ENCODE assay signal across 20 cellular contexts in the genomic region with DNA sequence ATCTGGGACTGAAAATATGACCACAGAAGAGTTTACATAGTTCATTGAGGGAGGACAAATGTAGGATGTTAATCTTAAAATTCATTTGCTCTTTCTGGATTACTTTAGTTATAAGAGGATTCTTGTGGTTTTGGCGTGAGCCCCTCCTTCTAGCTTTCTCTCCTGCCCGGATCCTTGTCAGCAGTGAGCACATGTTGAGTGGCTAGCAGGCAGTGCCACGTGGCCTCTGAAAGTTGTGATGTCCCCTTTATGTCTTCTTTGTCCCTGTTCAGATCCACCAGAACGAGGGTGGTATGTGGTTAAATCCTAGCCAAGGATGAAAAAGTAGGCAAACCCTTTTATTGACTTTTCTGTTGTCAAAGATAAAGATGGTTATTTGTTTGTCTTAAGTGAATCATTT.
"Had no signal": no experiment of that assay in that cellular context is flagged by ENCODE, and none has a peak within 500 bp of the region (broad histone marks: within the 10 kb centered on the region; RNA-seq: fewer than 3 reads in every experiment).

No MANE protein-coding gene starts in this region.

- H3K4me3 ChIP-seq: colonic mucosa, esophagus muscularis mucosa, hepatocyte, tibial nerve had no signal

- H3K36me3 ChIP-seq: colonic mucosa, esophagus muscularis mucosa, tibial nerve had no signal

- H3K27me3 ChIP-seq: colonic mucosa, esophagus muscularis mucosa, hepatocyte, tibial nerve had no signal

- H3K27ac ChIP-seq: colonic mucosa, esophagus muscularis mucosa, hepatocyte, tibial nerve, VCaP had no signal

- DNase-seq: activated CD4-positive, alpha-beta memory T cell treated with anti-CD3 and anti-CD28 coated beads, Interleukin-2, amount 10 ng/mL, durations not matched to agents 7 days and 5 days; activated CD4-positive, alpha-beta T cell treated with anti-CD3 and anti-CD28 coated beads, Interleukin-2, amount 10 ng/mL, durations not matched to agents 24 days and 14 days; activated effector memory CD4-positive, alpha-beta T cell treated with Interleukin-2 at 50 U/mL for 16 hours; activated naive CD4-positive, alpha-beta T cell treated with anti-CD3 and anti-CD28 coated beads for 36 hours; activated naive CD8-positive, alpha-beta T cell treated with anti-CD3 and anti-CD28 coated beads, Interleukin-2, amount 10 ng/mL, durations not matched to agents 7 days and 5 days; activated T-cell treated with anti-CD3 and anti-CD28 coated beads, Interleukin-2, amount 50 U/mL, for 72 hours; amniotic stem cell; colonic mucosa; glutamatergic neuron; left ventricle myocardium superior; mammary epithelial cell; midbrain; natural killer cell; stimulated activated CD4-positive, alpha-beta T cell treated with anti-CD3 and anti-CD28 coated beads, Interleukin-1b, Interleukin-23, amount 100 ng/mL, for 48 hours; T-helper 2 cell had no signal

- ATAC-seq: activated CD4-positive, CD25-positive, alpha-beta regulatory T cell treated with anti-CD3 and anti-CD28 coated beads, Interleukin-2, amount 50 U/mL, for 24 hours; activated T-cell treated with anti-CD3 and anti-CD28 coated beads, Interleukin-2, amount 50 U/mL, for 72 hours; left ventricle myocardium superior; natural killer cell had no signal

- H3K4me1 ChIP-seq: colonic mucosa, tibial nerve had no signal

- H3K9me3 ChIP-seq: colonic mucosa, esophagus muscularis mucosa, tibial nerve had no signal
